8 cellular contexts compared by ENCODE assay signal in the genomic region with DNA sequence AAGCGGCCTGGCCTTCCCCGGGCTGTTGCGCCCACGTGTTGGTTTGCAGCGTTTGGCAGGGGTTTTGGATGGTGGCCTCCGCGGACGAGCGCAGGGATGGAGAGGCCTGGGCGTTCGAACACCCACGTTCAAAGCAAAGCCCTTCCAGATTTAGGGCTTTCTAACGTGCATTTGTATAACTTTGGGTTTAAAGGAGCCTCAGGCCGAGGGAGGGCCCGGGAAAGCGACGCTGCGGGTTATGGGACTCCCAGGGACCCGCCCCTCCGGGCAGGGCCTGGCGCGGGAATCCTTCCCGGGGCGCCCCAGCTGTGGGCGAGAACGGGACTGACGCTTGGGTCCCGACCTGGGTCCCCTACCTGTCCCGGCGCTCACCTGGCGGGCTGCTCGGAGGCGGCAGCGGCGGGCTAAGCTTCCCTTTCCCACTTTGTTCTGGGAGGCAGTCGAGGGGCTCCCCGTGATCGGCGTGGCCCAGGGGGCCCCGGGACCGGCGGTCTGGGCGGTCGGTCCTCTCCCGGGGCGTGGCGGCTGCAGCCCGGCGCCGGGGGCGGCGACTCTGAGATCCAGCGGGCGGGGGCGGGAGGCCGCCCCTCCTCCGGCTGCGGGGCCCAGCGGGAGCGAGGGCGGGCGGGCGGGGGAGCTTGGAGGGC. TPM values are rescaled to one million over a fixed set of nuclear protein-coding genes. Genes with fewer than 3 reads are reported as not detected.
DNase-seq lines count a peak whose midpoint lies in the region; ATAC-seq, FAIRE-seq and TF ChIP-seq lines count a peak whose summit lies in the region.

A gene with protein sequence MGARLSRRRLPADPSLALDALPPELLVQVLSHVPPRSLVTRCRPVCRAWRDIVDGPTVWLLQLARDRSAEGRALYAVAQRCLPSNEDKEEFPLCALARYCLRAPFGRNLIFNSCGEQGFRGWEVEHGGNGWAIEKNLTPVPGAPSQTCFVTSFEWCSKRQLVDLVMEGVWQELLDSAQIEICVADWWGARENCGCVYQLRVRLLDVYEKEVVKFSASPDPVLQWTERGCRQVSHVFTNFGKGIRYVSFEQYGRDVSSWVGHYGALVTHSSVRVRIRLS (minus strand): TSS at position 529 of the 647 bp plus-strand sequence. CDS start 25,423 bp downstream, outside the sequence.

- TF ChIP-seq CTCF in BJ (IDR thresholded peaks at IDR 0.05; ENCODE audit: insufficient read depth, low read depth, low read length) (no peak), choroid plexus epithelial cell (conservative IDR thresholded peaks at IDR 0.05; ENCODE audit: low read depth, low read length) (no peak), keratinocyte (optimal IDR thresholded peaks at IDR 0.05 in 1 of 3, IDR thresholded peaks at IDR 0.05 in 1 of 3, conservative IDR thresholded peaks at IDR 0.05 in 1 of 3; ENCODE audit: extremely low read depth in 1 of 3, insufficient read depth in 2 of 3, low read length in 3 of 3) (no peak)

- H3K4me2 ChIP-seq in keratinocyte (ENCODE audit: control insufficient read depth, extremely low read depth, insufficient read depth, low read depth, low read length) (peak within 1 kb of the TSS; percentile 83), skeletal muscle satellite cell (ENCODE audit: low read length) (peak within 1 kb of the TSS; percentile 91)

- no peaks in the 10 kb centered on the region for H3K79me2 ChIP-seq in keratinocyte (ENCODE audit: control insufficient read depth, insufficient read depth, low read length)

- H3K9ac ChIP-seq in keratinocyte (ENCODE audit: control insufficient read depth, extremely low read depth, insufficient read depth, low read length) (peak within 1 kb of the TSS; percentile 78), skeletal muscle satellite cell (ENCODE audit: low read depth, low read length) (peak within 1 kb of the TSS; percentile 88)

- peak within 1 kb of the TSS; percentile 75 for H3K27ac ChIP-seq in keratinocyte (ENCODE audit: control insufficient read depth, insufficient read depth, low read length)

- H3K4me3 ChIP-seq in BJ (ENCODE audit: low read depth, low read length), result peak within 1 kb of the TSS; percentile 70
- peak within 1 kb of the TSS; percentile 80 for H3K4me3 ChIP-seq in choroid plexus epithelial cell (ENCODE audit: low read depth, low read length)
- peak within 1 kb of the TSS; percentile 56 to 73 (median 71) for H3K4me3 ChIP-seq in keratinocyte (ENCODE audit: control insufficient read depth in 2 of 3, extremely low read depth in 1 of 3, insufficient read depth in 2 of 3, low read depth in 1 of 3, low read length in 3 of 3)
- peak within 1 kb of the TSS; percentile 80 for H3K4me3 ChIP-seq in skeletal muscle satellite cell (ENCODE audit: low read length)

- H4K20me1 ChIP-seq in keratinocyte (ENCODE audit: control insufficient read depth, extremely low read depth, insufficient read depth, low read length), result no peaks in the 10 kb centered on the region

- DNase-seq in BJ (ENCODE audit: low read depth), result no peak
- DNase-seq in NCI-H146 (lab: John Stamatoyannopoulos, UW), result peak; percentile 43
- DNase-seq in choroid plexus epithelial cell (ENCODE audit: low read depth), result peak; percentile 63
- no peak for DNase-seq in keratinocyte (ENCODE audit: low read depth, low spot score)
- DNase-seq in GM19239 (ENCODE audit: insufficient read length, low spot score), result no peak
- no peak for DNase-seq in stimulated activated CD4-positive, alpha-beta T cell treated with anti-CD3 and anti-CD28 coated beads, Interleukin-12 subunit alpha, Interleukin-12 subunit beta, amount 100 ng/mL, for 4 hours

- CTCF ChIA-PET in BJ (lab: Yijun Ruan, JAX), result interaction anchor here (0.6 to 3.9 kb wide), 12 partner anchors 10 to 423 kb away, joined by 3 to 31 read pairs (median 3); no protein-coding TSS in a partner anchor

- H3K9me1 ChIP-seq in keratinocyte (ENCODE audit: control insufficient read depth, extremely low read depth, insufficient read depth, low read length), result no peaks in the 10 kb centered on the region

- POLR2A ChIA-PET in BJ (lab: Charles Lee), result no interaction called here

- H3K4me1 ChIP-seq in keratinocyte (ENCODE audit: control insufficient read depth, extremely low read depth, insufficient read depth, low read length), result peaks cover 7% of the 10 kb centered on the region
- peaks cover 14% of the 10 kb centered on the region for H3K4me1 ChIP-seq in skeletal muscle satellite cell (ENCODE audit: control insufficient read depth, insufficient read depth, low read length)

- H2AFZ ChIP-seq in keratinocyte (ENCODE audit: control insufficient read depth, low read length), result peak within 1 kb of the TSS; percentile 87

- dilution Hi-C loops in keratinocyte (cut with MboI; ENCODE audit: extremely low pct_ligation_motif_present, low sequenced_read_pairs), result no loop called here

- no peak for FAIRE-seq in keratinocyte (lab: Jason Lieb, UNC)
- no peak for FAIRE-seq in GM19239 (lab: Jason Lieb, UNC)

- H3K9me3 ChIP-seq in keratinocyte (ENCODE audit: control insufficient read depth, low read depth, low read length) (no peaks in the 10 kb centered on the region), skeletal muscle satellite cell (replicated peaks; ENCODE audit: low read length) (no peaks in the 10 kb centered on the region)

- no peaks in the 10 kb centered on the region; the same call in 1 of the 2 replicates for H3K27me3 ChIP-seq in BJ (ENCODE audit: control insufficient read depth, insufficient read depth, low read length)
- no peaks in the 10 kb centered on the region for H3K27me3 ChIP-seq in keratinocyte (ENCODE audit: control insufficient read depth, extremely low read depth, insufficient read depth, low read length)
- no peaks in the 10 kb centered on the region for H3K27me3 ChIP-seq in skeletal muscle satellite cell (ENCODE audit: control insufficient read depth, insufficient read depth, low read length)

- ATAC-seq in GM19397 (IDR thresholded peaks at IDR 0.05; ENCODE audit: unreplicated experiment), result no peak

- no peaks in the 10 kb centered on the region for H3K36me3 ChIP-seq in BJ (ENCODE audit: control insufficient read depth, insufficient read depth, low read length)
- no peaks in the 10 kb centered on the region for H3K36me3 ChIP-seq in keratinocyte (ENCODE audit: control insufficient read depth in 2 of 2, extremely low read depth in 1 of 2, insufficient read depth in 2 of 2, low read length in 2 of 2)
- H3K36me3 ChIP-seq in skeletal muscle satellite cell (ENCODE audit: insufficient read depth, low read length), result no peaks in the 10 kb centered on the region

RNA-seq across cellular contexts. Expression of the gene that starts here (rescaled TPM):
- polyA plus RNA-seq in BJ (2011; rRNA removed) (14.5 and 19.5 TPM in 2 replicates), keratinocyte (5.4 to 7.7 TPM (median 6.5 TPM) in 3 replicates)
- polyA minus RNA-seq in BJ (2011; rRNA and poly(A)+ RNA removed), result 4.6 and 5.6 TPM in 2 replicates
- 1.5 TPM for polyA plus RNA-seq in keratinocyte (2011; ENCODE audit: low read depth)
- 2.8 and 5.6 TPM in 2 replicates for polyA plus RNA-seq in keratinocyte (2011; cell fraction: cytosol; rRNA removed)
- polyA plus RNA-seq in keratinocyte (2011; cell fraction: nucleus; rRNA removed), result 12.9 and 16.2 TPM in 2 replicates
- polyA plus RNA-seq in keratinocyte (2012; ENCODE audit: low replicate concordance), result 6.1 and 10.3 TPM in 2 replicates
- 3.2 to 6.6 TPM (median 5.0 TPM) in 3 replicates for polyA minus RNA-seq in keratinocyte
- polyA minus RNA-seq in keratinocyte (2011; cell fraction: cytosol; rRNA and poly(A)+ RNA removed), result 3.8 TPM
- 4.0 and 4.1 TPM in 2 replicates for polyA minus RNA-seq in keratinocyte (2011; cell fraction: nucleus; rRNA and poly(A)+ RNA removed)
- 23.2 and 30.7 TPM in 2 replicates for total RNA-seq in skeletal muscle satellite cell (2012; rRNA removed)

Comparison
In these comparisons a context has a peak if more than half of its experiments do, and no peak if none do; other contexts are left out.
1. DNase-seq: peak in NCI-H146 (single experiment) and choroid plexus epithelial cell (single experiment); none in BJ (single experiment), keratinocyte (single experiment), GM19239 (single experiment) and stimulated activated CD4-positive, alpha-beta T cell treated with anti-CD3 and anti-CD28 coated beads, Interleukin-12 subunit alpha, Interleukin-12 subunit beta, amount 100 ng/mL, for 4 hours (single experiment).
2. Peak in every context shown above with its lines, with median percentiles within 50 percentile points of each other: H3K4me3 ChIP-seq.